ENCODE assay signal across 10 cellular contexts in the genomic region with DNA sequence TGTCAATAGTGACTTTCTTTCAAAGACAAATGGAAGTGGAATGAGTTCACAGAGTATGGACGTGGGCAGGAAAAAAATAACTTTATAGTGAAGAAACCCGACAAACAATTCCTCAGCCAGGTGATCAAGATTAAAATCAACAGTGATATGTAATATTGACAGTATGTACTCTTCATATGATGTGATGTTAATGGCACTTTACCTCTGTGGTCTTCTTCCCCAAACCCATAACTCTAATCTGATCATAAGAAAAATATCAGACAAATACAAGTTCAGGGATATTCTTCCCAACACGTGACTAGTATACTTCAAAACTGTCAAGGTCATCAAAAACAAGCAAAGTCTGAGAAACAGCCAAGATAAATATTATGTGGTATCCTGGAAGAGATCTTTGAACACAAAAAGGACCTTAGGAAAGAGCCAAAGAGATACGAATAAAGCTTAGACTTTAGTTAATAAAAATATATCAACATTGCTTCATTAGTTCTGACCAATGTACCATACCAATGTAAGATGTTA.
"Had no signal": no experiment of that assay in that cellular context is flagged by ENCODE, and none has a peak within 500 bp of the region (broad histone marks: within the 10 kb centered on the region; RNA-seq: fewer than 3 reads in every experiment).

No MANE protein-coding gene starts in this region.

- H3K36me3 ChIP-seq: HAP-1 had no signal

- H3K9me3 ChIP-seq: HAP-1 had no signal

- H2AFZ ChIP-seq: GM23248 had no signal

- H3K4me1 ChIP-seq: HAP-1 had no signal

- FAIRE-seq: HTR-8/SVneo had no signal

- H3K9ac ChIP-seq: GM23248, KMS-11 had no signal

- DNase-seq: GM23248, GOT3, H7, HFFc6, Karpas-422, KBM-7 had no signal

- ATAC-seq: HCT116 had no signal

- H3K4me3 ChIP-seq: GM23248, HAP-1 had no signal

- H3K27ac ChIP-seq: GM23248, KMS-11 had no signal

- H3K4me2 ChIP-seq: KMS-11 had no signal
